2 cellular contexts compared by ENCODE assay signal in the genomic region with DNA sequence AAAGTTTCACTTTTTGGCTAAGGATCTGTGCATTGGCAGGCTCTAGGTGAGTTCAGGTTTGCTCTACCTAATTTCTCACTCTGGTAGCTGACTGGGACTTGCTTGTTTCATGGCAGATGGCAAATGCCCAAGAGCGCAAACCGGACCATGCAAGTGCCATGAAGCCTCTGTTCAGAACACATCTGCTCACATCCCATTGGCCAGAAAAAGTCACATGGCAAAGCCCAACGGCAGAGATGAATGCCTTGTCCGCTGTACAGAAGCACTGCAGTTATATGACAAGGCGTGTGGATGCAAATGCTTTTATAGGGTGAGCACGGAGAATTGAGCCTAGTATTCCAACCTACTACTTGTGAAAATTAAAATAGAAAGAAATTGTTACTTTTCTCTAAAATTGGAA.
A peak's percentile ranks its signal among the peaks of the same experiment; 100 is the strongest.
TF ChIP-seq lines count a peak whose summit lies in the region.

No MANE protein-coding gene starts in this region.

TF ChIP-seq in IMR-90, 13 proteins besides CTCF, POLR2A, EP300 and RAD21:
- TF ChIP-seq MAFK (IDR thresholded peaks at IDR 0.05; ENCODE audit: low read depth, low read length) (no peak), RCOR1 (IDR thresholded peaks at IDR 0.05; ENCODE audit: insufficient replicate concordance, low read length) (no peak), CHD1 (IDR thresholded peaks at IDR 0.05; ENCODE audit: low read depth, low read length) (no peak), BHLHE40 (IDR thresholded peaks at IDR 0.05; ENCODE audit: low read depth, low read length) (no peak), NFE2L2 (IDR thresholded peaks at IDR 0.05; ENCODE audit: low read depth, low read length) (no peak), CEBPB (IDR thresholded peaks at IDR 0.05; ENCODE audit: low read depth, low read length) (no peak), USF2 (IDR thresholded peaks at IDR 0.05; ENCODE audit: low read depth, low read length) (0 out of 2 replicates have a peak, but pooled peaks have one; percentile 29), FOS (IDR thresholded peaks at IDR 0.05; ENCODE audit: low read depth, low read length) (no peak)
- TF ChIP-seq, protein P1, sequence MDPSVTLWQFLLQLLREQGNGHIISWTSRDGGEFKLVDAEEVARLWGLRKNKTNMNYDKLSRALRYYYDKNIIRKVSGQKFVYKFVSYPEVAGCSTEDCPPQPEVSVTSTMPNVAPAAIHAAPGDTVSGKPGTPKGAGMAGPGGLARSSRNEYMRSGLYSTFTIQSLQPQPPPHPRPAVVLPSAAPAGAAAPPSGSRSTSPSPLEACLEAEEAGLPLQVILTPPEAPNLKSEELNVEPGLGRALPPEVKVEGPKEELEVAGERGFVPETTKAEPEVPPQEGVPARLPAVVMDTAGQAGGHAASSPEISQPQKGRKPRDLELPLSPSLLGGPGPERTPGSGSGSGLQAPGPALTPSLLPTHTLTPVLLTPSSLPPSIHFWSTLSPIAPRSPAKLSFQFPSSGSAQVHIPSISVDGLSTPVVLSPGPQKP (IDR thresholded peaks at IDR 0.05; ENCODE audit: borderline replicate concordance, low read depth, low read length): no peak

TF ChIP-seq in K562, 482 proteins besides CTCF, POLR2A, EP300 and RAD21:
- TF ChIP-seq NFYB (IDR thresholded peaks at IDR 0.05; ENCODE audit: extremely low read depth, insufficient read length) (peak; percentile 11), CTCFL (IDR thresholded peaks at IDR 0.05; ENCODE audit: borderline replicate concordance, insufficient read depth, low read depth, low read length, poor library complexity, severe bottlenecking) (no peak), ZNF707 (CRISPR knock-in tag; conservative IDR thresholded peaks at IDR 0.05) (no peak), USF2 (CRISPR knock-in tag; IDR thresholded peaks at IDR 0.05) (peak; percentile 84), SIRT6 (IDR thresholded peaks at IDR 0.05; ENCODE audit: low read depth, low read length) (no peak)
- TF ChIP-seq, protein P2, sequence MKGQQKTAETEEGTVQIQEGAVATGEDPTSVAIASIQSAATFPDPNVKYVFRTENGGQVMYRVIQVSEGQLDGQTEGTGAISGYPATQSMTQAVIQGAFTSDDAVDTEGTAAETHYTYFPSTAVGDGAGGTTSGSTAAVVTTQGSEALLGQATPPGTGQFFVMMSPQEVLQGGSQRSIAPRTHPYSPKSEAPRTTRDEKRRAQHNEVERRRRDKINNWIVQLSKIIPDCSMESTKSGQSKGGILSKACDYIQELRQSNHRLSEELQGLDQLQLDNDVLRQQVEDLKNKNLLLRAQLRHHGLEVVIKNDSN (CRISPR knock-in tag; IDR thresholded peaks at IDR 0.05): peak; percentile 34; the same call in 1 of the 2 replicates
